ENCODE assay signal across 11 cellular contexts in genomic region chr12:112066566-112066965, GRCh38.
"Had no signal": no experiment of that assay in that cellular context is flagged by ENCODE, and none has a peak within 500 bp of the region (broad histone marks: within the 10 kb centered on the region; RNA-seq: fewer than 3 reads in every experiment).

No MANE protein-coding gene starts in this region.

- H3K4me1 ChIP-seq: foreskin keratinocyte, upper lobe of right lung had no signal

- ATAC-seq: activated CD4-positive, CD25-positive, alpha-beta regulatory T cell treated with anti-CD3 and anti-CD28 coated beads, Interleukin-2, amount 50 U/mL, for 24 hours; foreskin keratinocyte; left colon; right cardiac atrium; upper lobe of right lung had no signal

- H3K27ac ChIP-seq: foreskin keratinocyte, upper lobe of right lung had no signal

- H3K27me3 ChIP-seq: foreskin keratinocyte, upper lobe of right lung had no signal

- H3K9me3 ChIP-seq: upper lobe of right lung had no signal

- DNase-seq: activated CD8-positive, alpha-beta memory T cell treated with anti-CD3 and anti-CD28 coated beads for 24 hours; cerebellar nuclear complex; foreskin keratinocyte; left colon; naive B cell; right cardiac atrium; SIG-M5; stimulated activated naive CD4-positive, alpha-beta T cell treated with Interleukin-2 at 50 U/mL for 16 hours; upper lobe of right lung had no signal

- H3K4me1 Mint-ChIP-seq: naive B cell had no signal

- H3K4me3 ChIP-seq: smooth muscle cell, upper lobe of right lung had no signal

- H3K9me3 Mint-ChIP-seq: naive B cell had no signal

- H3K27me3 Mint-ChIP-seq: naive B cell had no signal
